In genomic region chr15:87817553-87817952, GRCh38 we compare ENCODE assay signal across 26 cellular contexts.
DNase-seq lines count a peak whose midpoint lies in the region; ATAC-seq, FAIRE-seq and TF ChIP-seq lines count a peak whose summit lies in the region.
"Had no signal": no experiment of that assay in that cellular context is flagged by ENCODE, and none has a peak within 500 bp of the region (broad histone marks: within the 10 kb centered on the region; RNA-seq: fewer than 3 reads in every experiment).

No MANE protein-coding gene starts in this region.

- peak in 1 of 2 experiments; percentile 19; a peak in 1 of 6 replicates for ATAC-seq in A549
- no peak for ATAC-seq in T-helper 17 cell
- ATAC-seq: stimulated activated naive CD8-positive, alpha-beta T cell treated with anti-CD3 and anti-CD28 coated beads, Interleukin-15, amount 100 ng/mL, for 72 hours had no signal

- CTCF ChIA-PET in A549 (lab: Yijun Ruan, JAX): interaction anchor here (1.1 kb wide), 1 partner anchor 12 kb away, joined by 3 read pairs; no protein-coding TSS in a partner anchor

- H3K4me1 Mint-ChIP-seq in T-helper 17 cell: no peaks in the 10 kb centered on the region
- H3K4me1 Mint-ChIP-seq: H9; naive B cell; stimulated activated naive CD8-positive, alpha-beta T cell treated with anti-CD3 and anti-CD28 coated beads, Interleukin-15, amount 100 ng/mL, for 72 hours had no signal

- H3K9ac ChIP-seq in GM23248 (peak overlapping the region; percentile 31; the same call in 1 of the 2 replicates), adipocyte (ENCODE audit: low read length) (no peak overlapping the region)

- TF ChIP-seq CTCF in A549 (IDR thresholded peaks at IDR 0.05) (no peak), fibroblast of the aortic adventitia (IDR thresholded peaks at IDR 0.05; ENCODE audit: insufficient read depth, low read length) (peak; percentile 17), D721Med (IDR thresholded peaks at IDR 0.05; ENCODE audit: insufficient read depth, missing control alignments) (no peak)

- H3K27ac ChIP-seq in A549 (peak overlapping the region; percentile 7 to 79; a peak in 4 of 6 replicates), GM23248 (peak overlapping the region; percentile 70)
- H3K27ac ChIP-seq: tibial artery had no signal

- H4K20me1 ChIP-seq in GM23248 (ENCODE audit: insufficient read depth): no peaks in the 10 kb centered on the region

- TF ChIP-seq EP300 in A549 (IDR thresholded peaks at IDR 0.05): no peak

- no peak overlapping the region for H3K27ac Mint-ChIP-seq in T-helper 17 cell
- H3K27ac Mint-ChIP-seq: CD4-positive, CD25-positive, alpha-beta regulatory T cell; H9; naive B cell; stimulated activated naive CD8-positive, alpha-beta T cell treated with anti-CD3 and anti-CD28 coated beads, Interleukin-15, amount 100 ng/mL, for 72 hours had no signal

- H3F3A ChIP-seq in GM23248 (ENCODE audit: insufficient read depth): peaks cover 31% of the 10 kb centered on the region

- no peaks in the 10 kb centered on the region for H3K36me3 Mint-ChIP-seq in T-helper 17 cell (ENCODE audit: low read depth)
- H3K36me3 Mint-ChIP-seq: CD4-positive, CD25-positive, alpha-beta regulatory T cell; naive B cell had no signal

- H3K4me3 ChIP-seq in A549: no peak overlapping the region
- no peak overlapping the region for H3K4me3 ChIP-seq in GM23248
- no peak overlapping the region for H3K4me3 ChIP-seq in adipocyte (ENCODE audit: low read length)
- H3K4me3 ChIP-seq in fibroblast of the aortic adventitia (ENCODE audit: low read depth, low read length): no peak overlapping the region
- H3K4me3 ChIP-seq: tibial artery had no signal

- peak overlapping the region; percentile 46; the same call in 1 of the 2 replicates for H2AFZ ChIP-seq in GM23248

- in situ Hi-C loops in GM23248 (cut with MboI): no loop called here

- no peak for TF ChIP-seq RAD21 in A549 (conservative IDR thresholded peaks at IDR 0.05 in 1 of 2, IDR thresholded peaks at IDR 0.05 in 1 of 2)

- no peaks in the 10 kb centered on the region for H3K9me2 ChIP-seq in GM23248 (ENCODE audit: insufficient read depth)

- H3K4me2 ChIP-seq in A549: no peak overlapping the region; the same call in 2 of the 3 replicates
- peak overlapping the region; percentile 81 for H3K4me2 ChIP-seq in GM23248 (ENCODE audit: unreplicated experiment)

- WGBS in A549 (ENCODE audit: missing lambda C conversion rate): 54% methylated on average over 1 of the region's 1 CpG
- 40 to 59% methylated on average over 1 of the region's 1 CpG for WGBS in GM23248 (ENCODE audit: low coverage in 1 of 2, low lambda C conversion rate in 2 of 2, missing lambda C conversion rate in 2 of 2), 2 experiments

- FAIRE-seq in A549 (lab: Jason Lieb, UNC) (no peak), D721Med (lab: Jason Lieb, UNC) (no peak)
- FAIRE-seq: A204.1 had no signal

- H3K4me1 ChIP-seq in A549: peaks cover 15% of the 10 kb centered on the region
- peaks cover 31% of the 10 kb centered on the region for H3K4me1 ChIP-seq in GM23248 (ENCODE audit: insufficient read depth)
- peaks cover 7% of the 10 kb centered on the region for H3K4me1 ChIP-seq in adipocyte (ENCODE audit: control insufficient read depth, insufficient read depth, low read length)

- no peak for TF ChIP-seq POLR2A in A549 (IDR thresholded peaks at IDR 0.05; ENCODE audit: low read length)

- no peaks in the 10 kb centered on the region for H3K9me3 ChIP-seq in A549
- no peaks in the 10 kb centered on the region for H3K9me3 ChIP-seq in GM23248 (ENCODE audit: low read depth)
- no peaks in the 10 kb centered on the region for H3K9me3 ChIP-seq in adipocyte (ENCODE audit: control insufficient read depth, low read length)
- no peaks in the 10 kb centered on the region for H3K9me3 ChIP-seq in T-helper 17 cell (ENCODE audit: control insufficient read depth, low read length, poor library complexity, severe bottlenecking)
- H3K9me3 ChIP-seq: tibial artery had no signal

- DNase-seq in A549 (ENCODE audit: low read depth in 1 of 2, low spot score in 1 of 2) (no peak), GM23248 (peak; percentile 39), adipocyte (ENCODE audit: low read depth) (peak; percentile 3), fibroblast of the aortic adventitia (ENCODE audit: low read depth) (peak; percentile 49), D721Med (ENCODE audit: insufficient read length, low spot score) (no peak), middle frontal gyrus (ENCODE audit: extremely low spot score, low spot score) (no peak), T-helper 17 cell (no peak)
- no peak for DNase-seq in stimulated activated CD4-positive, alpha-beta T cell treated with anti-CD3 and anti-CD28 coated beads, Interleukin-4, amount 100 ng/mL, for 24 hours
- DNase-seq: activated naive CD4-positive, alpha-beta T cell; activated T-cell treated with anti-CD3 and anti-CD28 coated beads, Interleukin-2, amount 50 U/mL, for 1 hour; caudate nucleus; CD4-positive, CD25-positive, alpha-beta regulatory T cell; DMS 273 treated with DMSO at 0.1 percent for 48 hours; glutamatergic neuron; H9; KG1; naive B cell; NCI-H146; NCI-H2171 treated with DMSO at 0.1 percent for 48 hours; NCI-H526 treated with DMSO at 0.1 percent for 48 hours; retina; RPMI8226; stimulated activated naive CD8-positive, alpha-beta T cell treated with anti-CD3 and anti-CD28 coated beads, Interleukin-15, amount 100 ng/mL, for 72 hours; T-helper 9 cell; tibial artery had no signal

- H3K4me3 Mint-ChIP-seq in T-helper 17 cell: no peak overlapping the region
- H3K4me3 Mint-ChIP-seq: CD4-positive, CD25-positive, alpha-beta regulatory T cell; H9; naive B cell; stimulated activated naive CD8-positive, alpha-beta T cell treated with anti-CD3 and anti-CD28 coated beads, Interleukin-15, amount 100 ng/mL, for 72 hours had no signal

- H3K36me3 ChIP-seq in GM23248 (ENCODE audit: low read depth): no peaks in the 10 kb centered on the region
- no peaks in the 10 kb centered on the region for H3K36me3 ChIP-seq in adipocyte (ENCODE audit: control insufficient read depth, insufficient read depth, low read length, severe bottlenecking)
- H3K36me3 ChIP-seq: tibial artery had no signal

- H3K79me2 ChIP-seq in GM23248 (ENCODE audit: insufficient read depth): no peaks in the 10 kb centered on the region

- H3K27me3 Mint-ChIP-seq in T-helper 17 cell: no peaks in the 10 kb centered on the region
- H3K27me3 Mint-ChIP-seq: naive B cell; stimulated activated naive CD8-positive, alpha-beta T cell treated with anti-CD3 and anti-CD28 coated beads, Interleukin-15, amount 100 ng/mL, for 72 hours had no signal

- POLR2A ChIA-PET in A549 (lab: Yijun Ruan, JAX): no interaction called here

- H3K27me3 ChIP-seq in GM23248 (replicated peaks; ENCODE audit: insufficient read depth) (no peaks in the 10 kb centered on the region), adipocyte (replicated peaks; ENCODE audit: control insufficient read depth, insufficient read depth, low read length) (no peaks in the 10 kb centered on the region)
- H3K27me3 ChIP-seq: tibial artery had no signal

TF ChIP-seq in A549, 52 proteins besides CTCF, POLR2A, EP300 and RAD21:
- TF ChIP-seq HMGXB4 (CRISPR knock-in tag; IDR thresholded peaks at IDR 0.05; ENCODE audit: borderline replicate concordance) (no peak), BHLHE40 (IDR thresholded peaks at IDR 0.05; ENCODE audit: low read depth, low read length) (no peak), CBX2 (IDR thresholded peaks at IDR 0.05; ENCODE audit: borderline replicate concordance, low read depth) (no peak)
TF ChIP-seq in A549: peak in this region for 0.

Comparison
In these comparisons a context has a peak if more than half of its experiments do, and no peak if none do; other contexts are left out.
1. DNase-seq: peak in GM23248 (single experiment), adipocyte (single experiment) and fibroblast of the aortic adventitia (single experiment); none in A549 (0 of 2), D721Med (single experiment), stimulated activated CD4-positive, alpha-beta T cell treated with anti-CD3 and anti-CD28 coated beads, Interleukin-4, amount 100 ng/mL, for 24 hours (single experiment), middle frontal gyrus (single experiment) and T-helper 17 cell (0 of 3).